19 cellular contexts compared by ENCODE assay signal in genomic region chr20:2695206-2695983, GRCh38. TPM values are rescaled to one million over a fixed set of nuclear protein-coding genes. Genes with fewer than 3 reads are reported as not detected.
DNase-seq lines count a peak whose midpoint lies in the region; ATAC-seq and TF ChIP-seq lines count a peak whose summit lies in the region.
"Had no signal": no experiment of that assay in that cellular context is flagged by ENCODE, and none has a peak within 500 bp of the region (broad histone marks: within the 10 kb centered on the region; RNA-seq: fewer than 3 reads in every experiment).

No MANE protein-coding gene starts in this region.

- POLR2A ChIA-PET in activated CD4-positive, alpha-beta T cell treated with anti-CD3 and anti-CD28 coated beads, Interleukin-2, amount 10 ng/mL, durations not matched to agents 7 days and 5 days (lab: Charles Lee): no interaction called here

- WGBS in spleen, 5 donors: 82 to 86% (median 83%) methylated on average over 13 of the region's 13 CpGs

- TF ChIP-seq CTCF in spleen (IDR thresholded peaks at IDR 0.05 in 8 of 11, conservative IDR thresholded peaks at IDR 0.05 in 3 of 11): no peak

- no peak overlapping the region for H3K4me3 ChIP-seq in spleen
- H3K4me3 ChIP-seq: ascending aorta, upper lobe of right lung had no signal

- H3K36me3 Mint-ChIP-seq in activated T-cell treated with anti-CD3 and anti-CD28 coated beads, Interleukin-2, amount 50 U/mL, for 24 hours (ENCODE audit: low read depth): no peaks in the 10 kb centered on the region
- peaks cover 12% of the 10 kb centered on the region for H3K36me3 Mint-ChIP-seq in T-helper 17 cell (ENCODE audit: low read depth)
- H3K36me3 Mint-ChIP-seq in activated CD4-positive, alpha-beta T cell treated with anti-CD3 and anti-CD28 coated beads, Interleukin-2, amount 10 ng/mL, durations not matched to agents 7 days and 5 days (ENCODE audit: low read depth): no peaks in the 10 kb centered on the region

- H3K4me3 Mint-ChIP-seq in activated T-cell treated with anti-CD3 and anti-CD28 coated beads, Interleukin-2, amount 50 U/mL, for 24 hours: no peak overlapping the region
- peak overlapping the region; percentile 71 for H3K4me3 Mint-ChIP-seq in T-helper 17 cell
- H3K4me3 Mint-ChIP-seq in activated CD4-positive, alpha-beta T cell treated with anti-CD3 and anti-CD28 coated beads, Interleukin-2, amount 10 ng/mL, durations not matched to agents 7 days and 5 days: no peak overlapping the region

- no peaks in the 10 kb centered on the region for H3K9me3 ChIP-seq in T-helper 17 cell (ENCODE audit: control insufficient read depth, low read length, poor library complexity, severe bottlenecking)
- H3K9me3 ChIP-seq in spleen: no peaks in the 10 kb centered on the region
- H3K9me3 ChIP-seq: ascending aorta, upper lobe of right lung had no signal

- ATAC-seq in T-helper 17 cell (no peak), left lobe of liver (no peak)
- ATAC-seq: upper lobe of right lung had no signal

- TF ChIP-seq POLR2A in spleen (IDR thresholded peaks at IDR 0.05): no peak

- no peaks in the 10 kb centered on the region for H3K36me3 ChIP-seq in spleen
- H3K36me3 ChIP-seq: ascending aorta, upper lobe of right lung, WERI-Rb-1 had no signal

- DNase-seq in activated T-cell treated with anti-CD3 and anti-CD28 coated beads, Interleukin-2, amount 50 U/mL, for 24 hours: peak; percentile 21
- DNase-seq in activated T-cell treated with anti-CD3 and anti-CD28 coated beads for 4 hours (no peak), T-helper 17 cell (no peak), left lobe of liver (ENCODE audit: low spot score) (peak; percentile 30), spleen (peak; percentile 53), NCI-H1694 treated with DMSO at 0.1 percent for 48 hours (lab: John Stamatoyannopoulos, UW) (no peak), NCI-H146 (lab: John Stamatoyannopoulos, UW) (no peak)
- DNase-seq in activated CD4-positive, alpha-beta T cell treated with anti-CD3 and anti-CD28 coated beads, Interleukin-2, amount 10 ng/mL, durations not matched to agents 7 days and 5 days: no peak
- DNase-seq: activated naive CD4-positive, alpha-beta T cell treated with anti-CD3 and anti-CD28 coated beads, Interleukin-2, amount 10 ng/mL, durations not matched to agents 7 days and 5 days; IMR-90; mammary epithelial cell; MM.1S; NCI-H1930; stimulated activated CD4-positive, alpha-beta T cell treated with anti-CD3 and anti-CD28 coated beads, Interleukin-15, amount 100 ng/mL, for 24 hours; stimulated activated naive CD4-positive, alpha-beta T cell treated with Interleukin-2 at 50 U/mL for 16 hours; upper lobe of right lung; WERI-Rb-1 had no signal

- H3K27me3 Mint-ChIP-seq in activated T-cell treated with anti-CD3 and anti-CD28 coated beads, Interleukin-2, amount 50 U/mL, for 24 hours: peaks cover 47% of the 10 kb centered on the region
- H3K27me3 Mint-ChIP-seq in T-helper 17 cell: peaks cover 58% of the 10 kb centered on the region
- peaks cover 52% of the 10 kb centered on the region for H3K27me3 Mint-ChIP-seq in activated CD4-positive, alpha-beta T cell treated with anti-CD3 and anti-CD28 coated beads, Interleukin-2, amount 10 ng/mL, durations not matched to agents 7 days and 5 days

- intact Hi-C loops in spleen (cut with DNase I; ENCODE audit: low total_unique reads): no loop called here

- H3K4me1 ChIP-seq in spleen: peaks cover 5 to 26% (median 18%) of the 10 kb centered on the region in 6 donors

- H3K4me1 Mint-ChIP-seq in activated T-cell treated with anti-CD3 and anti-CD28 coated beads, Interleukin-2, amount 50 U/mL, for 24 hours (ENCODE audit: low read depth): peaks cover 9% of the 10 kb centered on the region
- H3K4me1 Mint-ChIP-seq in T-helper 17 cell: peaks cover 17% of the 10 kb centered on the region
- H3K4me1 Mint-ChIP-seq in activated CD4-positive, alpha-beta T cell treated with anti-CD3 and anti-CD28 coated beads, Interleukin-2, amount 10 ng/mL, durations not matched to agents 7 days and 5 days: peaks cover 9% of the 10 kb centered on the region

- no peak overlapping the region for H3K27ac ChIP-seq in spleen
- H3K27ac ChIP-seq: ascending aorta, upper lobe of right lung, WERI-Rb-1 had no signal

- H3K27me3 ChIP-seq in spleen (replicated peaks in 1 of 7): peaks cover 0 to 83% (median 35%) of the 10 kb centered on the region in 7 donors

- no peak overlapping the region for H3K27ac Mint-ChIP-seq in activated T-cell treated with anti-CD3 and anti-CD28 coated beads, Interleukin-2, amount 50 U/mL, for 24 hours
- peak overlapping the region; percentile 11 for H3K27ac Mint-ChIP-seq in T-helper 17 cell
- no peak overlapping the region for H3K27ac Mint-ChIP-seq in activated CD4-positive, alpha-beta T cell treated with anti-CD3 and anti-CD28 coated beads, Interleukin-2, amount 10 ng/mL, durations not matched to agents 7 days and 5 days
- H3K27ac Mint-ChIP-seq: activated naive CD4-positive, alpha-beta T cell treated with anti-CD3 and anti-CD28 coated beads, Interleukin-2, amount 10 ng/mL, durations not matched to agents 7 days and 5 days had no signal

- CTCF ChIA-PET in activated CD4-positive, alpha-beta T cell treated with anti-CD3 and anti-CD28 coated beads, Interleukin-2, amount 10 ng/mL, durations not matched to agents 7 days and 5 days (lab: Charles Lee): interaction anchor here (0.8 to 1.9 kb wide), 3 partner anchors 11 to 103 kb away, joined by 3 to 7 read pairs (median 3); no protein-coding TSS in a partner anchor

- no peaks in the 10 kb centered on the region for H3K9me3 Mint-ChIP-seq in activated T-cell treated with anti-CD3 and anti-CD28 coated beads, Interleukin-2, amount 50 U/mL, for 24 hours
- H3K9me3 Mint-ChIP-seq in activated CD4-positive, alpha-beta T cell treated with anti-CD3 and anti-CD28 coated beads, Interleukin-2, amount 10 ng/mL, durations not matched to agents 7 days and 5 days: no peaks in the 10 kb centered on the region
- H3K9me3 Mint-ChIP-seq: activated naive CD4-positive, alpha-beta T cell treated with anti-CD3 and anti-CD28 coated beads, Interleukin-2, amount 10 ng/mL, durations not matched to agents 7 days and 5 days had no signal

RNA-seq across cellular contexts. Expression of gene EBF4, which starts 2.8 kb away (rescaled TPM):
- total RNA-seq in T-helper 17 cell (1 to 10 TPM; 2.0 to 2.3 TPM), left lobe of liver (8.9 TPM), spleen (10 to 100 TPM in 2 of 7 donors, 1 to 10 TPM in 5; 3.9 to 19.2 (median 6.9) TPM)
- polyA plus RNA-seq in spleen: 1 to 10 TPM; 2.5 to 4.8 (median 4.8) TPM
- total RNA-seq in activated CD4-positive, alpha-beta T cell treated with anti-CD3 and anti-CD28 coated beads, Interleukin-2, amount 10 ng/mL, durations not matched to agents 7 days and 5 days: under 1 TPM; 0.27 to 0.64 TPM
- polyA plus RNA-seq: keratinocyte, mammary epithelial cell had no signal

RNA-seq across cellular contexts. Expression of gene IDH3B, which starts 31.4 kb away (rescaled TPM):
- total RNA-seq in T-helper 17 cell (100 to 1,000 TPM; 112 to 135 TPM), left lobe of liver (46.9 TPM), spleen (100 to 1,000 TPM in 3 of 7 donors, 10 to 100 TPM in 4; 72.7 to 105 (median 85.0) TPM)
- polyA plus RNA-seq in spleen: 10 to 100 TPM; 59.4 to 87.8 (median 78.1) TPM
- total RNA-seq in activated CD4-positive, alpha-beta T cell treated with anti-CD3 and anti-CD28 coated beads, Interleukin-2, amount 10 ng/mL, durations not matched to agents 7 days and 5 days: 100 to 1,000 TPM; 100 to 103 TPM

RNA-seq across cellular contexts. Expression of gene NOP56, which starts 43.0 kb away (rescaled TPM):
- total RNA-seq in T-helper 17 cell (100 to 1,000 TPM; 254 to 274 TPM), left lobe of liver (30.4 TPM), spleen (100 to 1,000 TPM in 6 of 7 donors, 10 to 100 TPM in 1; 82.1 to 183 (median 127) TPM)
- 100 to 1,000 TPM; 151 to 208 (median 182) TPM for polyA plus RNA-seq in spleen
- 100 to 1,000 TPM; 382 to 387 TPM for total RNA-seq in activated CD4-positive, alpha-beta T cell treated with anti-CD3 and anti-CD28 coated beads, Interleukin-2, amount 10 ng/mL, durations not matched to agents 7 days and 5 days

Comparison
In these comparisons a context has a peak if more than half of its experiments do, and no peak if none do; other contexts are left out.
1. DNase-seq: peak in activated T-cell treated with anti-CD3 and anti-CD28 coated beads, Interleukin-2, amount 50 U/mL, for 24 hours (single experiment), left lobe of liver (single experiment) and spleen (single experiment); none in activated T-cell treated with anti-CD3 and anti-CD28 coated beads for 4 hours (single experiment), T-helper 17 cell (0 of 3), NCI-H1694 treated with DMSO at 0.1 percent for 48 hours (single experiment), NCI-H146 (single experiment) and activated CD4-positive, alpha-beta T cell treated with anti-CD3 and anti-CD28 coated beads, Interleukin-2, amount 10 ng/mL, durations not matched to agents 7 days and 5 days (single experiment).